ENCODE assay signal across 14 cellular contexts in the genomic region with DNA sequence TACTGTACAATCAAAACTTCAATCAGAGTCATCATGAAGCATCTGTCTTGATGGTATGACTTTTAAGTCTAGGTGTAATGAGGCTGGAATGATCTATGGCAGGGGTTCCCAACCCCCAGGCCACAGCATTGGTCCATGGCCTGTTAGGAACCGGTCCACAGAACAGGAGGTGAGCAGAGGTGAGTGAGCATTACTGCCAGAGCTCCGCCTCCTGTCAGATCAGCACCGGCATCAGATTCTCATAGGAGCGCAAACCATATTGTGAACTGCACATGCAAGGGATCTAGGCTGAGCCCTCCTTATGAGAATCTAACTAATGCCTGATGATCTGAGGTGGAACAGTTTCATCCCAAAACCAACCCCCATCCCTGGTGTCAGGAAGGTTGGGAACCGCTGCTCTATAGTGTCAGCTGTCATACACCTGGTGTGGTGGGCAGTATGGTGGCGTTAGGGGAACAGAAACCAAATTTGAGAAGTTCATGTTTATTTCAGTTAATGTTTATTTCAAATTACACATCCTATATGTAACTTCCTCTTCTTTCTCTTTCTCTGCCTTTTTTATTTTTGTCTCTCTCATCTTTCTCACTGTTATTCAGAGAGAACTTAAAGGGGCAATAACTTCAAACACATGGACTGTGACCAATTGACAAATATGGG.
DNase-seq lines count a peak whose midpoint lies in the region; ATAC-seq and TF ChIP-seq lines count a peak whose summit lies in the region.
"Had no signal": no experiment of that assay in that cellular context is flagged by ENCODE, and none has a peak within 500 bp of the region (broad histone marks: within the 10 kb centered on the region; RNA-seq: fewer than 3 reads in every experiment).

No MANE protein-coding gene starts in this region.

- POLR2A ChIA-PET in activated B cell treated with CpG ODN at 0.5 μM for 24 hours (lab: Charles Lee) = no interaction called here

- no peaks in the 10 kb centered on the region for H3K36me3 Mint-ChIP-seq in activated B cell treated with CpG ODN at 0.5 μM for 24 hours (ENCODE audit: low read depth)

- peak overlapping the region; percentile 30 for H3K27ac Mint-ChIP-seq in activated B cell treated with CpG ODN at 0.5 μM for 24 hours
- H3K27ac Mint-ChIP-seq: activated T-helper 2 cell treated with anti-CD3 and anti-CD28 coated beads, Interferon-gamma antibody, Interleukin-2, Interleukin-4, amounts not matched to agents 10 μg/mL and 5 μg/mL and 100 μg/mL, durations not matched to agents 14 hours and 24 hours and 36 hours had no signal

- peak; percentile 16 for DNase-seq in GM12865 (ENCODE audit: low read depth)
- no peak for DNase-seq in activated B cell treated with CpG ODN at 0.5 μM for 24 hours
- no peak for DNase-seq in stimulated activated CD4-positive, alpha-beta T cell treated with anti-CD3 and anti-CD28 coated beads, Interleukin-2, amount 100 ng/mL, for 24 hours
- no peak for DNase-seq in foreskin melanocyte
- DNase-seq in Right ventricle myocardium inferior (ENCODE audit: missing footprints) = no peak
- DNase-seq in HPDE6-E6E7 (ENCODE audit: extremely low spot score) = no peak
- DNase-seq: activated CD4-positive, alpha-beta T cell treated with anti-CD3 and anti-CD28 coated beads for 48 hours; NCI-H1092; NCI-H69 had no signal

- no peaks in the 10 kb centered on the region for H3K9me3 Mint-ChIP-seq in activated B cell treated with CpG ODN at 0.5 μM for 24 hours
- H3K9me3 Mint-ChIP-seq: activated T-helper 2 cell treated with anti-CD3 and anti-CD28 coated beads, Interferon-gamma antibody, Interleukin-2, Interleukin-4, amounts not matched to agents 10 μg/mL and 5 μg/mL and 100 μg/mL, durations not matched to agents 14 hours and 24 hours and 36 hours had no signal

- peaks cover 32% of the 10 kb centered on the region for H3K4me1 Mint-ChIP-seq in activated B cell treated with CpG ODN at 0.5 μM for 24 hours

- ATAC-seq in GM21515 (IDR thresholded peaks at IDR 0.05; ENCODE audit: unreplicated experiment) = peak; percentile 81
- ATAC-seq in HG03139 (IDR thresholded peaks at IDR 0.05; ENCODE audit: unreplicated experiment) = peak; percentile 50
- ATAC-seq in activated B cell treated with CpG ODN at 0.5 μM for 24 hours (ENCODE audit: low read depth) = peak; percentile 62
- no peak for ATAC-seq in Right ventricle myocardium inferior

- CTCF ChIA-PET in activated B cell treated with CpG ODN at 0.5 μM for 24 hours (lab: Charles Lee) = no interaction called here

- no peak overlapping the region for H3K4me3 ChIP-seq in GM12865 (ENCODE audit: low read depth, low read length)
- H3K4me3 ChIP-seq: right atrium auricular region, tibial nerve had no signal

- no peak for TF ChIP-seq CTCF in GM12865 (IDR thresholded peaks at IDR 0.05; ENCODE audit: insufficient read depth, low read depth, low read length, missing control alignments)
- TF ChIP-seq CTCF in activated B cell treated with CpG ODN at 0.5 μM for 24 hours (IDR thresholded peaks at IDR 0.05) = no peak

- H3K27me3 Mint-ChIP-seq in activated B cell treated with CpG ODN at 0.5 μM for 24 hours = no peaks in the 10 kb centered on the region

- H3K4me3 Mint-ChIP-seq in activated B cell treated with CpG ODN at 0.5 μM for 24 hours = peak overlapping the region; percentile 9

- intact Hi-C loops in activated B cell treated with CpG ODN at 0.5 μM for 24 hours (cut with micrococcal nuclease) (no loop called here), Right ventricle myocardium inferior (cut with DNase I) (no loop called here)
